29 cellular contexts compared by ENCODE assay signal in the genomic region with DNA sequence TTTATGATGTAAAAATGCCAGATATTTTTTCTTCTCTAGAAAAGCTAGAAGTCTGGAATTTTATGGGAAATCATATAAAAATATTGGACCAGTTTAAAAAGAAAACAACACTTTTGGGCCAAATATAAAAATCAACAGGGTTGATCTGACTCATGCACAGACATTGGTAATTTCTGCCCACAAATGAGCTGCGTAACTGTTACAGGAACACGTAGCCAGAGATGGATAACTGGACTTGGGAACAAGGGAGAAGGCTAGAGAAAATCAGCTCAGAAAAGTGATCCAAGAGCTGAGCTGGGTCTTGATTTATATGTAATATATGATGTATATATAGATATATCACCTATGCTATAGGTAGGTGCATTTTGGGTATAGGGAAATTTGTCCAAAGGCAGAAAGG. TPM values are rescaled to one million over a fixed set of nuclear protein-coding genes. Genes with fewer than 3 reads are reported as not detected.
"Had no signal": no experiment of that assay in that cellular context is flagged by ENCODE, and none has a peak within 500 bp of the region (broad histone marks: within the 10 kb centered on the region; RNA-seq: fewer than 3 reads in every experiment).

No MANE protein-coding gene starts in this region.

- H3K4me3 ChIP-seq: cardiac muscle cell, SK-N-MC had no signal

- H3K27ac Mint-ChIP-seq: activated CD4-positive, alpha-beta memory T cell treated with anti-CD3 and anti-CD28 coated beads, Interleukin-2, amount 10 ng/mL, durations not matched to agents 7 days and 5 days; activated CD4-positive, alpha-beta T cell treated with anti-CD3 and anti-CD28 coated beads for 36 hours; activated naive CD4-positive, alpha-beta T cell treated with anti-CD3 and anti-CD28 coated beads, Interleukin-2, amount 50 U/mL, for 72 hours; activated naive CD8-positive, alpha-beta T cell treated with anti-CD3 and anti-CD28 coated beads, Interleukin-2, amount 50 U/mL, for 24 hours; activated T-cell treated with anti-CD3 and anti-CD28 coated beads, Interleukin-2, amount 50 U/mL, for 72 hours; T-cell had no signal

- H3K4me3 Mint-ChIP-seq: activated CD4-positive, alpha-beta memory T cell treated with anti-CD3 and anti-CD28 coated beads, Interleukin-2, amount 10 ng/mL, durations not matched to agents 7 days and 5 days; activated CD4-positive, alpha-beta T cell treated with anti-CD3 and anti-CD28 coated beads for 36 hours; activated naive CD8-positive, alpha-beta T cell treated with anti-CD3 and anti-CD28 coated beads, Interleukin-2, amount 50 U/mL, for 24 hours; activated T-cell treated with anti-CD3 and anti-CD28 coated beads, Interleukin-2, amount 50 U/mL, for 72 hours; T-cell had no signal

- H3K36me3 ChIP-seq: brain microvascular endothelial cell, cardiac muscle cell, WERI-Rb-1 had no signal

- H3K27me3 ChIP-seq: brain microvascular endothelial cell, cardiac muscle cell had no signal

- ATAC-seq: activated CD4-positive, alpha-beta T cell treated with anti-CD3 and anti-CD28 coated beads for 36 hours; activated naive CD4-positive, alpha-beta T cell treated with anti-CD3 and anti-CD28 coated beads, Interleukin-2, amount 50 U/mL, for 72 hours; activated naive CD8-positive, alpha-beta T cell treated with anti-CD3 and anti-CD28 coated beads, Interleukin-2, amount 50 U/mL, for 24 hours; activated T-cell treated with anti-CD3 and anti-CD28 coated beads, Interleukin-2, amount 50 U/mL, for 72 hours; Panc1; Right ventricle myocardium inferior; T-cell had no signal

- H3K27me3 Mint-ChIP-seq: activated CD4-positive, alpha-beta memory T cell treated with anti-CD3 and anti-CD28 coated beads, Interleukin-2, amount 10 ng/mL, durations not matched to agents 7 days and 5 days; activated CD4-positive, alpha-beta T cell treated with anti-CD3 and anti-CD28 coated beads for 36 hours; activated naive CD8-positive, alpha-beta T cell treated with anti-CD3 and anti-CD28 coated beads, Interleukin-2, amount 50 U/mL, for 24 hours; T-cell had no signal

- H3K4me1 Mint-ChIP-seq: activated CD4-positive, alpha-beta memory T cell treated with anti-CD3 and anti-CD28 coated beads, Interleukin-2, amount 10 ng/mL, durations not matched to agents 7 days and 5 days; activated CD4-positive, alpha-beta T cell treated with anti-CD3 and anti-CD28 coated beads for 36 hours; activated naive CD8-positive, alpha-beta T cell treated with anti-CD3 and anti-CD28 coated beads, Interleukin-2, amount 50 U/mL, for 24 hours; T-cell had no signal

- DNase-seq: activated CD4-positive, alpha-beta memory T cell treated with anti-CD3 and anti-CD28 coated beads, Interleukin-2, amount 10 ng/mL, durations not matched to agents 7 days and 5 days; activated CD4-positive, alpha-beta T cell treated with anti-CD3 and anti-CD28 coated beads for 36 hours; activated CD4-positive, alpha-beta T cell treated with anti-CD3 and anti-CD28 coated beads, Interleukin-2, amount 50 U/mL, for 1 hour; activated CD8-positive, alpha-beta memory T cell treated with anti-CD3 and anti-CD28 coated beads, Interleukin-2, amount 50 U/mL, for 4 hours; activated effector memory CD4-positive, alpha-beta T cell treated with Interleukin-2 at 50 U/mL for 16 hours; activated naive CD4-positive, alpha-beta T cell; activated naive CD8-positive, alpha-beta T cell treated with anti-CD3 and anti-CD28 coated beads, Interleukin-2, amount 50 U/mL, for 24 hours; activated T-cell treated with anti-CD3 and anti-CD28 coated beads, Interleukin-2, amount 50 U/mL, for 72 hours; amniotic stem cell; brain microvascular endothelial cell; KG1; NCI-H1048; NCI-H146; NCI-H1930; NCI-H2171; NCI-H2227 treated with DMSO at 0.1 percent for 48 hours; NCI-H526; NCI-H82; RPMI8226; T-cell; T-helper 2 cell; T1000; WERI-Rb-1 had no signal

- H3K36me3 Mint-ChIP-seq: activated naive CD4-positive, alpha-beta T cell treated with anti-CD3 and anti-CD28 coated beads, Interleukin-2, amount 50 U/mL, for 72 hours; T-cell had no signal

- H3K27ac ChIP-seq: brain microvascular endothelial cell, cardiac muscle cell, SK-N-MC, WERI-Rb-1 had no signal

RNA-seq across cellular contexts. Expression of gene NAALADL2, which starts 36.8 kb away (rescaled TPM):
- total RNA-seq: activated CD4-positive, alpha-beta memory T cell treated with anti-CD3 and anti-CD28 coated beads, Interleukin-2, amount 10 ng/mL, durations not matched to agents 7 days and 5 days; activated CD8-positive, alpha-beta memory T cell treated with anti-CD3 and anti-CD28 coated beads for 36 hours had no signal
